13 cellular contexts compared by ENCODE assay signal in genomic region chr21:46110499-46111192, GRCh38. TPM values are rescaled to one million over a fixed set of nuclear protein-coding genes. Genes with fewer than 3 reads are reported as not detected.
DNase-seq lines count a peak whose midpoint lies in the region; ATAC-seq and TF ChIP-seq lines count a peak whose summit lies in the region.
"Had no signal": no experiment of that assay in that cellular context is flagged by ENCODE, and none has a peak within 500 bp of the region (broad histone marks: within the 10 kb centered on the region; RNA-seq: fewer than 3 reads in every experiment).

No MANE protein-coding gene starts in this region.

- intact Hi-C loops in lower leg skin (cut with DNase I; ENCODE audit: low total_unique reads): no loop called here

- peak overlapping the region; percentile 68 to 77 for H3K27ac ChIP-seq in thoracic aorta

- DNase-seq in activated CD4-positive, CD25-positive, alpha-beta regulatory T cell treated with anti-CD3 and anti-CD28 coated beads, Interleukin-2, amount 50 U/mL, for 72 hours: peak; percentile 3
- no peak for DNase-seq in activated CD4-positive, CD25-positive, alpha-beta regulatory T cell (lab: John Stamatoyannopoulos, UW)
- DNase-seq in ecto neural progenitor cell (ENCODE audit: low spot score) (peak; percentile 40), lower leg skin (ENCODE audit: low spot score in 2 of 2) (peak; percentile 16 to 86), thoracic aorta (ENCODE audit: low spot score) (peak; percentile 15), hippocampal formation (lab: John Stamatoyannopoulos, UW) (no peak), H4 (ENCODE audit: low spot score) (no peak), NCI-H1436 (lab: John Stamatoyannopoulos, UW) (no peak)
- DNase-seq: effector CD8-positive, alpha-beta T cell; KBM-7; kidney glomerular epithelial cell had no signal

- H3K36me3 ChIP-seq in thoracic aorta: peaks cover 53% of the 10 kb centered on the region

- H3K27me3 ChIP-seq in thoracic aorta (replicated peaks; ENCODE audit: insufficient read depth): no peaks in the 10 kb centered on the region

- TF ChIP-seq POLR2A in lower leg skin (IDR thresholded peaks at IDR 0.05): no peak

- TF ChIP-seq CTCF in lower leg skin (IDR thresholded peaks at IDR 0.05) (no peak), thoracic aorta (IDR thresholded peaks at IDR 0.05) (no peak)

- H3K9me3 ChIP-seq in thoracic aorta: peaks cover 4% of the 10 kb centered on the region

- WGBS in lower leg skin, 2 donors: 73 to 75% methylated on average over 19 to 20 of the region's 20 CpGs

- peak; percentile 67 for ATAC-seq in thoracic aorta (ENCODE audit: insufficient number of reproducible peaks, low FRiP score, low read depth)
- ATAC-seq: T-cell had no signal

- peaks cover 23 to 38% of the 10 kb centered on the region in 2 donors for H3K4me1 ChIP-seq in thoracic aorta (ENCODE audit: control insufficient read depth in 1 of 2, low read depth in 2 of 2)

- H3K4me3 ChIP-seq in lower leg skin (ENCODE audit: low read depth, poor library complexity, severe bottlenecking) (no peak overlapping the region), thoracic aorta (peak overlapping the region; percentile 43)
- H3K4me3 ChIP-seq: spleen had no signal

RNA-seq across cellular contexts. Expression of gene COL6A2, which starts 12.7 kb away (rescaled TPM):
- total RNA-seq in lower leg skin: 100 to 1,000 TPM; 137 to 543 (median 164) TPM
- 1,000 to 10,000 TPM; 1,835 to 1,885 TPM for total RNA-seq in thoracic aorta
- 38.5 and 53.6 TPM in 2 replicates for total RNA-seq in H4 (2014; rRNA removed; shearing (Covaris generic))

RNA-seq across cellular contexts. Expression of gene FTCD, which starts 44.7 kb away (rescaled TPM):
- under 1 TPM in 1 of 4 donors, not detected in 3; 0.29 TPM for total RNA-seq in lower leg skin
- under 1 TPM in 1 of 2 donors, not detected in 1; 0.27 TPM for total RNA-seq in thoracic aorta
- 0.41 TPM in 1 of 2 replicates, not detected in the other for total RNA-seq in H4 (2014; rRNA removed; shearing (Covaris generic))

Comparison
In these comparisons a context has a peak if more than half of its experiments do, and no peak if none do; other contexts are left out.
1. DNase-seq: peak in activated CD4-positive, CD25-positive, alpha-beta regulatory T cell treated with anti-CD3 and anti-CD28 coated beads, Interleukin-2, amount 50 U/mL, for 72 hours (single experiment), ecto neural progenitor cell (single experiment), lower leg skin (2 of 2) and thoracic aorta (single experiment); none in activated CD4-positive, CD25-positive, alpha-beta regulatory T cell (0 of 4), hippocampal formation (0 of 2), H4 (single experiment) and NCI-H1436 (single experiment).